Comparison of ENCODE assay signal across 8 cellular contexts in the genomic region with DNA sequence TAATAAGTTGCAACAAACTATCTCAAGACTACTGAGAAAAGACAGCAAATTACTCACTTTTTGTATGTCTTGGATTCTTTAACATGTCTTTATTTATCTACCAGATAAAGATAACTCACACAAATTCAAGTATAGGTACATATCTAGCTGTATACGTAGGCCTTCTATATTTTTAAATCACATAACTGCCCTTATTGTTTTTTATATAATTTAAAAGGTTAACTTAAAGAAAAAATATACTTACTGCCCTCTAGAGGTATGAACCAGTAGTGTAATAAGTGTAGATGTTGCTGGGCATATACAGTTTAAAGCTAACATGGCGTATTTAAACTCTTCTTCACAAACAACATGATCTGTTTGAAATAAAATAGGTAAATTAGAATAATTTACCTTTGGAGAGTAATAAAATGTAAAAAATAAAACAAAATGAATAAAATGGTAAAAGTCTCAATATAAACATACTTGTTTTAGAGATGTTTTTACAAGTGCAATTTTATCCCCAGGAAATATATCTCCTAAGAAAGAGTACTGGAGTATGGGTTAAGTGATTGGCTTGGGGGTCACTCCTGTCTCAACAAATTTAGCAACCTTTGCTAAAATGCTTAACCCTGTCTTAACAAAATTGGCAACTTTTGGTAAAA.
DNase-seq lines count a peak whose midpoint lies in the region; ATAC-seq, FAIRE-seq and TF ChIP-seq lines count a peak whose summit lies in the region.

No MANE protein-coding gene starts in this region.

- FAIRE-seq in small intestine (lab: Jason Lieb, UNC) (peak; percentile 76), GM19239 (lab: Jason Lieb, UNC) (no peak)

- TF ChIP-seq CTCF in A673 (conservative IDR thresholded peaks at IDR 0.05; ENCODE audit: low read depth, low read length) (peak; percentile 68), GM12872 (IDR thresholded peaks at IDR 0.05; ENCODE audit: insufficient read depth, low read depth, low read length) (peak; percentile 36; the same call in 1 of the 3 replicates)

- H3K27me3 ChIP-seq in A673 (replicated peaks; ENCODE audit: insufficient read depth, low read depth, low read length, poor library complexity): no peaks in the 10 kb centered on the region
- no peaks in the 10 kb centered on the region for H3K27me3 ChIP-seq in small intestine (ENCODE audit: control insufficient read depth in 2 of 2, insufficient read depth in 2 of 2, low read length in 2 of 2)

- no peaks in the 10 kb centered on the region for H3K9me3 Mint-ChIP-seq in effector memory CD8-positive, alpha-beta T cell

- H3K4me1 ChIP-seq in A673 (ENCODE audit: insufficient read depth, low read length, poor library complexity, severe bottlenecking) (no peaks in the 10 kb centered on the region), small intestine (ENCODE audit: control insufficient read depth in 2 of 2, insufficient read depth in 1 of 2, low read depth in 1 of 2, low read length in 1 of 2) (no peaks in the 10 kb centered on the region)

- H3K4me3 ChIP-seq in A673 (ENCODE audit: low read depth, low read length, poor library complexity, severe bottlenecking) (no peak overlapping the region), small intestine (ENCODE audit: low read depth in 1 of 2, low read length in 2 of 2) (no peak overlapping the region)

- intact Hi-C loops in A673 (cut with micrococcal nuclease; ENCODE audit: unreplicated experiment): loop anchor here (5.0 kb wide), 1 partner anchor 226 kb away; no protein-coding TSS in a partner anchor

- no peaks in the 10 kb centered on the region for H3K36me3 Mint-ChIP-seq in effector memory CD8-positive, alpha-beta T cell (ENCODE audit: insufficient read depth)

- no peaks in the 10 kb centered on the region for H3K4me1 Mint-ChIP-seq in effector memory CD8-positive, alpha-beta T cell (ENCODE audit: low read depth in 2 of 2)

- H3K27me3 Mint-ChIP-seq in effector memory CD8-positive, alpha-beta T cell: no peaks in the 10 kb centered on the region

- POLR2A ChIA-PET in A673 (lab: Charles Lee; ENCODE audit: low non-redundant PET): no interaction called here

- no peak overlapping the region for H3K27ac ChIP-seq in A673 (ENCODE audit: low read depth, low read length, poor library complexity, severe bottlenecking)
- no peak overlapping the region for H3K27ac ChIP-seq in small intestine (ENCODE audit: low read depth in 1 of 2, low read length in 1 of 2)

- ATAC-seq in HG02852 (IDR thresholded peaks at IDR 0.05; ENCODE audit: unreplicated experiment): peak; percentile 82
- peak; percentile 58 for ATAC-seq in effector memory CD8-positive, alpha-beta T cell (replicated peaks)

- CTCF ChIA-PET in A673 (lab: Charles Lee): interaction anchor here (0.5 kb wide), 1 partner anchor 10 kb away, joined by 3 read pairs; no protein-coding TSS in a partner anchor

- 12 to 54% (median 18%) methylated on average over 2 of the region's 2 CpGs for WGBS in small intestine, 3 donors

- no peak overlapping the region for H3K27ac Mint-ChIP-seq in effector memory CD8-positive, alpha-beta T cell

- H3K4me3 Mint-ChIP-seq in effector memory CD8-positive, alpha-beta T cell: no peak overlapping the region

- H3K9me3 ChIP-seq in A673 (ENCODE audit: low read depth, low read length, poor library complexity, severe bottlenecking) (no peaks in the 10 kb centered on the region), small intestine (ENCODE audit: control insufficient read depth, low read depth) (no peaks in the 10 kb centered on the region)

- BruUV-seq in A673 (replicated peaks; lab: Mats Ljungman, UMichigan): no TSS peak

- no peaks in the 10 kb centered on the region for H3K36me3 ChIP-seq in A673 (ENCODE audit: insufficient read depth, low read length, poor library complexity, severe bottlenecking)
- no peaks in the 10 kb centered on the region for H3K36me3 ChIP-seq in small intestine (ENCODE audit: control insufficient read depth in 2 of 2, insufficient read depth in 2 of 2, low read length in 2 of 2)

- DNase-seq in A673 (ENCODE audit: low spot score) (peak; percentile 47), NCI-H345 (lab: John Stamatoyannopoulos, UW) (peak; percentile 16), small intestine (peak; percentile 32), ecto neural progenitor cell (ENCODE audit: low spot score) (no peak), GM19239 (ENCODE audit: insufficient read length, low spot score) (no peak)
- DNase-seq in effector memory CD8-positive, alpha-beta T cell: no peak

Comparison
In these comparisons a context has a peak if more than half of its experiments do, and no peak if none do; other contexts are left out.
1. DNase-seq: peak in A673 (single experiment), NCI-H345 (single experiment) and small intestine (single experiment); none in effector memory CD8-positive, alpha-beta T cell (0 of 3), ecto neural progenitor cell (single experiment) and GM19239 (single experiment).